ENCODE assay signal across 29 cellular contexts in the genomic region with DNA sequence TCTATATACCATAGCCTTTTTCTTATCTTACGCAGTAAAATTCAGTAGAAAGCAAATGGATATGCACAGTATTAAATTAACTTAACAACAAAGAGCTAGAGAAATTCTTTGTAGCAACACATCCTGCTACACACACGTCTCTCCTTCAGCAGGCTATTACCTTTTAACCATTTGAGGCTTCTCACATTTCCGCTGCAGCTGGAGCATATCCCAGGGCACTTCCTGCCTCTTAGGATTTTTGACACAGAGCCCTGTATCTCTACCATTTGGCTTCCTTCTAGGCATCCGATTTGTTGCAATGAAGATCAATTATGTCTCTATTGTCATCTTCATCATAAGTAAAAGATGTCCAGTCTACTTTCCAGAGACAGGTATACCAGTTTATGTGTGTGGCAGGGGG.
DNase-seq lines count a peak whose midpoint lies in the region; FAIRE-seq and TF ChIP-seq lines count a peak whose summit lies in the region.
"Had no signal": no experiment of that assay in that cellular context is flagged by ENCODE, and none has a peak within 500 bp of the region (broad histone marks: within the 10 kb centered on the region; RNA-seq: fewer than 3 reads in every experiment).

No MANE protein-coding gene starts in this region.

- H3K27ac ChIP-seq in osteoblast (ENCODE audit: low read depth, low read length) (no peak overlapping the region), caudate nucleus (ENCODE audit: low read depth, low read length) (no peak overlapping the region)
- H3K27ac ChIP-seq: gastrocnemius medialis, hepatocyte, HL-60, prostate gland, right lobe of liver, spleen, testis, VCaP had no signal

- H3K4me1 ChIP-seq in osteoblast (ENCODE audit: insufficient read depth, low read length): no peaks in the 10 kb centered on the region
- H3K4me1 ChIP-seq: gastrocnemius medialis, prostate gland, right lobe of liver, spleen, testis had no signal

- no peak for FAIRE-seq in bronchial epithelial cell (lab: Jason Lieb, UNC)
- FAIRE-seq: colon, endothelial cell of umbilical vein had no signal

- no peaks in the 10 kb centered on the region for H3K79me2 ChIP-seq in osteoblast (ENCODE audit: insufficient read depth, low read length)
- H3K79me2 ChIP-seq: hepatocyte had no signal

- no peaks in the 10 kb centered on the region for H4K20me1 ChIP-seq in osteoblast (ENCODE audit: insufficient read depth, low read length)

- no peak overlapping the region for H3K4me3 ChIP-seq in bronchial epithelial cell (ENCODE audit: low read depth, low read length)
- no peak overlapping the region for H3K4me3 ChIP-seq in osteoblast (ENCODE audit: insufficient read depth, low read length)
- H3K4me3 ChIP-seq: gastrocnemius medialis, hepatocyte, prostate gland, right lobe of liver, spleen, testis had no signal

- no peaks in the 10 kb centered on the region for H3K27me3 ChIP-seq in bronchial epithelial cell (ENCODE audit: control insufficient read depth, insufficient read depth, low read length)
- H3K27me3 ChIP-seq in osteoblast (ENCODE audit: insufficient read depth, low read length): no peaks in the 10 kb centered on the region
- H3K27me3 ChIP-seq: gastrocnemius medialis, hepatocyte, right lobe of liver, spleen, testis had no signal

- peak overlapping the region; percentile 8 for H2AFZ ChIP-seq in osteoblast (ENCODE audit: low read length)
- H2AFZ ChIP-seq: hepatocyte had no signal

- H3K9me3 ChIP-seq in osteoblast (ENCODE audit: low read depth, low read length): no peaks in the 10 kb centered on the region
- H3K9me3 ChIP-seq: gastrocnemius medialis, prostate gland, right lobe of liver, testis had no signal

- DNase-seq in NCI-H748 (lab: John Stamatoyannopoulos, UW; ENCODE audit: unreplicated experiment) (peak; percentile 22), NCI-H748 treated with DMSO at 0.1 percent for 48 hours (lab: John Stamatoyannopoulos, UW) (no peak), NCI-H2029 treated with DMSO at 0.1 percent for 48 hours (lab: John Stamatoyannopoulos, UW) (peak; percentile 56), bronchial epithelial cell (ENCODE audit: low read depth) (peak; percentile 19), osteoblast (ENCODE audit: insufficient read length, low spot score, missing footprints) (no peak), AG08396 (ENCODE audit: low spot score) (no peak), caudate nucleus (lab: John Stamatoyannopoulos, UW) (no peak), GM03348 (ENCODE audit: low spot score) (no peak)
- DNase-seq: activated CD4-positive, alpha-beta T cell treated with anti-CD3 and anti-CD28 coated beads for 36 hours; activated T-cell treated with anti-CD3 and anti-CD28 coated beads for 4 hours; Calu3; EL; gastrocnemius medialis; KG1; NCI-H1105 treated with DMSO at 0.1 percent for 48 hours; NCI-H524 treated with DMSO at 0.1 percent for 48 hours; right lobe of liver; spleen; stimulated activated CD4-positive, alpha-beta T cell treated with anti-CD3 and anti-CD28 coated beads, Interleukin-2, amount 100 ng/mL, for 24 hours; stimulated activated CD8-positive, alpha-beta memory T cell treated with anti-CD3 and anti-CD28 coated beads, Interleukin-4, amount 100 ng/mL, for 48 hours; SW 1271; T-helper 9 cell; testis had no signal

- H3K36me3 ChIP-seq in bronchial epithelial cell (ENCODE audit: control insufficient read depth, insufficient read depth, low read length): no peaks in the 10 kb centered on the region
- H3K36me3 ChIP-seq in osteoblast (ENCODE audit: insufficient read depth, low read length): no peaks in the 10 kb centered on the region
- H3K36me3 ChIP-seq: gastrocnemius medialis, prostate gland, right lobe of liver, spleen had no signal

- TF ChIP-seq CTCF in bronchial epithelial cell (IDR thresholded peaks at IDR 0.05; ENCODE audit: insufficient read depth, low read length, severe bottlenecking): no peak
- TF ChIP-seq CTCF in osteoblast (IDR thresholded peaks at IDR 0.05; ENCODE audit: extremely low read depth, low read depth, low read length): no peak

- no peak overlapping the region for H3K4me2 ChIP-seq in osteoblast (ENCODE audit: insufficient read depth, low read length)
- H3K4me2 ChIP-seq: hepatocyte had no signal

Comparison
In these comparisons a context has a peak if more than half of its experiments do, and no peak if none do; other contexts are left out.
1. DNase-seq: peak in NCI-H748 (single experiment), NCI-H2029 treated with DMSO at 0.1 percent for 48 hours (single experiment) and bronchial epithelial cell (single experiment); none in NCI-H748 treated with DMSO at 0.1 percent for 48 hours (single experiment), osteoblast (single experiment), AG08396 (single experiment), caudate nucleus (0 of 61) and GM03348 (single experiment).